In genomic region chr20:31560094-31560899, GRCh38 we compare ENCODE assay signal across 9 cellular contexts. TPM values are rescaled to one million over a fixed set of nuclear protein-coding genes. Genes with fewer than 3 reads are reported as not detected.
DNase-seq lines count a peak whose midpoint lies in the region; ATAC-seq, FAIRE-seq and TF ChIP-seq lines count a peak whose summit lies in the region.
"Had no signal": no experiment of that assay in that cellular context is flagged by ENCODE, and none has a peak within 500 bp of the region (broad histone marks: within the 10 kb centered on the region; RNA-seq: fewer than 3 reads in every experiment).

No MANE protein-coding gene starts in this region.

- H3K9ac ChIP-seq in NT2/D1 (ENCODE audit: insufficient read length, low read depth) (no peak overlapping the region), endothelial cell of umbilical vein (replicated peaks; ENCODE audit: extremely low read depth, insufficient read depth, low read length) (peak overlapping the region; percentile 92)

- CTCF ChIA-PET in endothelial cell of umbilical vein (lab: Charles Lee) = interaction anchor here (0.6 to 30.9 kb wide), 25 partner anchors 9 to 167 kb away, joined by 3 to 1817 read pairs (median 4); partner anchors contain the start of genes BCL2L1, HM13 and ID1

- FAIRE-seq in D721Med (lab: Jason Lieb, UNC) = no peak
- peak; percentile 98 for FAIRE-seq in endothelial cell of umbilical vein (lab: Jason Lieb, UNC)
- FAIRE-seq: endometrium had no signal

- H3K4me1 Mint-ChIP-seq in HFFc6 (ENCODE audit: low read depth) = peaks cover 56% of the 10 kb centered on the region

- peak overlapping the region; percentile 59 for H3K4me3 Mint-ChIP-seq in HFFc6

- POLR2A ChIA-PET in endothelial cell of umbilical vein (lab: Charles Lee) = interaction anchor here (1.2 to 2.0 kb wide), 4 partner anchors 45 to 52 kb away, joined by 3 to 14 read pairs (median 10); partner anchors contain the start of gene ID1

- H4K20me1 ChIP-seq in endothelial cell of umbilical vein (replicated peaks; ENCODE audit: control insufficient read depth, extremely low read depth, insufficient read depth, low read length) = no peaks in the 10 kb centered on the region

- peak overlapping the region; percentile 100 for H3K27ac ChIP-seq in endothelial cell of umbilical vein (ENCODE audit: insufficient read depth, low read depth, low read length)
- H3K27ac ChIP-seq in muscle layer of duodenum (ENCODE audit: low read length) = peak overlapping the region; percentile 65

- peaks cover 9% of the 10 kb centered on the region for H3K4me1 ChIP-seq in NT2/D1 (ENCODE audit: insufficient read depth, insufficient read length)
- peaks cover 35% of the 10 kb centered on the region for H3K4me1 ChIP-seq in endothelial cell of umbilical vein (ENCODE audit: control insufficient read depth, extremely low read depth, insufficient read depth, low read length)
- H3K4me1 ChIP-seq in muscle layer of duodenum (ENCODE audit: control insufficient read depth in 1 of 2, insufficient read depth in 2 of 2, low read length in 2 of 2) = peaks cover 0 to 4% of the 10 kb centered on the region in 2 donors

- H2AFZ ChIP-seq in endothelial cell of umbilical vein (ENCODE audit: low read depth, low read length) = no peak overlapping the region

- H3K36me3 Mint-ChIP-seq in HFFc6 (ENCODE audit: low read depth) = peaks cover 42% of the 10 kb centered on the region

- DNase-seq in D721Med (ENCODE audit: insufficient read length, low spot score) (no peak), HFFc6 (peak; percentile 81), NT2/D1 (ENCODE audit: low read depth, low spot score) (peak; percentile 66), endothelial cell of umbilical vein (ENCODE audit: low read depth, low spot score) (peak; percentile 79)
- peak; percentile 34 for DNase-seq in activated CD8-positive, alpha-beta memory T cell treated with anti-CD3 and anti-CD28 coated beads, Interleukin-2, amount 50 U/mL, for 1 hour (ENCODE audit: extremely low read depth)
- DNase-seq in stimulated activated CD8-positive, alpha-beta memory T cell treated with anti-CD3 and anti-CD28 coated beads, Interleukin-7, amount 100 ng/mL, for 4 hours (ENCODE audit: low read depth in 2 of 2) = peak; percentile 56 to 61

- H3K27me3 ChIP-seq in NT2/D1 (ENCODE audit: insufficient read depth, insufficient read length) (no peaks in the 10 kb centered on the region), endothelial cell of umbilical vein (ENCODE audit: control insufficient read depth in 2 of 2, insufficient read depth in 2 of 2, low read length in 2 of 2) (no peaks in the 10 kb centered on the region), muscle layer of duodenum (ENCODE audit: low read depth, low read length) (no peaks in the 10 kb centered on the region)

- H3K36me3 ChIP-seq in NT2/D1 (ENCODE audit: insufficient read depth, insufficient read length, low read length) (peaks cover 58% of the 10 kb centered on the region), endothelial cell of umbilical vein (ENCODE audit: control insufficient read depth in 2 of 2, extremely low read depth in 1 of 2, insufficient read depth in 2 of 2, low read length in 2 of 2) (peaks cover 11 to 18% of the 10 kb centered on the region in 2 experiments), muscle layer of duodenum (ENCODE audit: control insufficient read depth in 1 of 2, insufficient read depth in 2 of 2, low read length in 2 of 2) (peaks cover 31 to 57% of the 10 kb centered on the region in 2 donors)

- no peak for ATAC-seq in HG03565 (IDR thresholded peaks at IDR 0.05; ENCODE audit: unreplicated experiment)

- TF ChIP-seq CTCF in D721Med (IDR thresholded peaks at IDR 0.05; ENCODE audit: insufficient read depth, missing control alignments) (peak; percentile 79), HFFc6 (IDR thresholded peaks at IDR 0.05) (peak; percentile 97), endothelial cell of umbilical vein (IDR thresholded peaks at IDR 0.05; ENCODE audit: extremely low read depth in 1 of 2, insufficient read depth in 1 of 2, low read depth in 1 of 2, low read length in 2 of 2) (peak; percentile 90 to 97)

- H3K27me3 Mint-ChIP-seq in HFFc6 (ENCODE audit: insufficient read depth) = peaks cover 5% of the 10 kb centered on the region

- intact Hi-C loops in endothelial cell of umbilical vein (cut with micrococcal nuclease) = loop anchor here (1.0 to 2.0 kb wide), 2 partner anchors 12 to 45 kb away; partner anchors contain the start of gene HM13

- peak overlapping the region; percentile 92 for H3K27ac Mint-ChIP-seq in HFFc6

- H3K4me3 ChIP-seq in NT2/D1 (ENCODE audit: insufficient read length, low read depth) (no peak overlapping the region), endothelial cell of umbilical vein (replicated peaks in 1 of 3; ENCODE audit: insufficient read depth in 1 of 3, low read depth in 1 of 3, low read length in 3 of 3) (no peak overlapping the region), muscle layer of duodenum (ENCODE audit: low read depth in 1 of 2, low read length in 2 of 2) (no peak overlapping the region)

- H3K4me2 ChIP-seq in endothelial cell of umbilical vein (ENCODE audit: insufficient read depth, low read length) = peak overlapping the region; percentile 75

- no peaks in the 10 kb centered on the region for H3K79me2 ChIP-seq in endothelial cell of umbilical vein (ENCODE audit: control insufficient read depth, insufficient read depth, low read length)

- H3K9me1 ChIP-seq in endothelial cell of umbilical vein (replicated peaks; ENCODE audit: control insufficient read depth, extremely low read depth, insufficient read depth, low read length) = no peaks in the 10 kb centered on the region

- dilution Hi-C loops in endothelial cell of umbilical vein (cut with MboI; ENCODE audit: extremely low pct_ligation_motif_present, low sequenced_read_pairs) = no loop called here

- H3K9me3 Mint-ChIP-seq in HFFc6 = no peaks in the 10 kb centered on the region

- BruUV-seq in endothelial cell of umbilical vein (replicated peaks; lab: Mats Ljungman, UMichigan) = TSS peak; percentile 95

- TF ChIP-seq POLR2A in endothelial cell of umbilical vein (IDR thresholded peaks at IDR 0.05; ENCODE audit: low read depth, low read length) = peak; percentile 41

- H3K9me3 ChIP-seq in NT2/D1 (ENCODE audit: insufficient read depth, low read length) (no peaks in the 10 kb centered on the region), endothelial cell of umbilical vein (replicated peaks; ENCODE audit: control insufficient read depth, insufficient read depth, low read length) (no peaks in the 10 kb centered on the region), muscle layer of duodenum (ENCODE audit: control insufficient read depth in 1 of 2, low read length in 2 of 2) (no peaks in the 10 kb centered on the region)

TF ChIP-seq in endothelial cell of umbilical vein, 7 proteins besides CTCF, POLR2A, EP300 and RAD21:
- TF ChIP-seq JUN (IDR thresholded peaks at IDR 0.05; ENCODE audit: borderline replicate concordance, insufficient read depth, insufficient read length, low read depth) (no peak), GATA2 (IDR thresholded peaks at IDR 0.05; ENCODE audit: insufficient read depth, insufficient read length, low read depth, low read length) (no peak), POLR2AphosphoS5 (IDR thresholded peaks at IDR 0.05; ENCODE audit: insufficient read depth, low read depth, low read length) (no peak), FOS (IDR thresholded peaks at IDR 0.05; ENCODE audit: borderline replicate concordance, insufficient read depth, low read length) (no peak), EZH2 (IDR thresholded peaks at IDR 0.05; ENCODE audit: borderline replicate concordance, low read depth, low read length, severe bottlenecking) (no peak), MYC (IDR thresholded peaks at IDR 0.05; ENCODE audit: low read depth, low read length) (no peak)
- TF ChIP-seq, protein P1, sequence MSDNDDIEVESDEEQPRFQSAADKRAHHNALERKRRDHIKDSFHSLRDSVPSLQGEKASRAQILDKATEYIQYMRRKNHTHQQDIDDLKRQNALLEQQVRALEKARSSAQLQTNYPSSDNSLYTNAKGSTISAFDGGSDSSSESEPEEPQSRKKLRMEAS (IDR thresholded peaks at IDR 0.05; ENCODE audit: insufficient read depth, insufficient read length) = no peak

RNA-seq across cellular contexts. Expression of gene ID1, which starts 44.8 kb away (rescaled TPM):
- total RNA-seq in HFFc6 (2021; fragmentation: NEBNext Ultra II Directional; extraction: Animal tissue kit (Norgen Biotek cat#: 25700)) = 100 to 1,000 TPM; 397 to 487 (median 452) TPM
- total RNA-seq in endothelial cell of umbilical vein = 64.4 and 78.9 TPM in 2 replicates
- 152 and 182 TPM in 2 replicates for polyA plus RNA-seq in endothelial cell of umbilical vein
- polyA plus RNA-seq in endothelial cell of umbilical vein (2011; cell fraction: cytosol; rRNA removed) = 78.6 and 160 TPM in 2 replicates
- polyA plus RNA-seq in endothelial cell of umbilical vein (2011; cell fraction: nucleus; rRNA removed) = 317 and 470 TPM in 2 replicates
- polyA plus RNA-seq in endothelial cell of umbilical vein (2012) = 67.3 and 67.6 TPM in 2 replicates
- 41.5 and 55.2 TPM in 2 replicates for polyA minus RNA-seq in endothelial cell of umbilical vein
- 500 TPM for polyA minus RNA-seq in endothelial cell of umbilical vein (2011; cell fraction: cytosol; rRNA and poly(A)+ RNA removed)
- polyA minus RNA-seq in endothelial cell of umbilical vein (2011; cell fraction: nucleus; rRNA and poly(A)+ RNA removed) = 83.0 and 266 TPM in 2 replicates

RNA-seq across cellular contexts. Expression of gene HM13, which starts 46.1 kb away (rescaled TPM):
- total RNA-seq in HFFc6 (2021; fragmentation: NEBNext Ultra II Directional; extraction: Animal tissue kit (Norgen Biotek cat#: 25700)) = 100 to 1,000 TPM; 265 to 332 (median 284) TPM
- 188 and 211 TPM in 2 replicates for total RNA-seq in endothelial cell of umbilical vein
- 218 and 265 TPM in 2 replicates for polyA plus RNA-seq in endothelial cell of umbilical vein
- 168 and 180 TPM in 2 replicates for polyA plus RNA-seq in endothelial cell of umbilical vein (2011; cell fraction: cytosol; rRNA removed)
- polyA plus RNA-seq in endothelial cell of umbilical vein (2011; cell fraction: nucleus; rRNA removed) = 144 and 177 TPM in 2 replicates
- 174 and 184 TPM in 2 replicates for polyA plus RNA-seq in endothelial cell of umbilical vein (2012)
- polyA minus RNA-seq in endothelial cell of umbilical vein = 183 and 206 TPM in 2 replicates
- 141 TPM for polyA minus RNA-seq in endothelial cell of umbilical vein (2011; cell fraction: cytosol; rRNA and poly(A)+ RNA removed)
- polyA minus RNA-seq in endothelial cell of umbilical vein (2011; cell fraction: nucleus; rRNA and poly(A)+ RNA removed) = 126 and 153 TPM in 2 replicates
